Comparison of ENCODE assay signal across 8 cellular contexts in the genomic region with DNA sequence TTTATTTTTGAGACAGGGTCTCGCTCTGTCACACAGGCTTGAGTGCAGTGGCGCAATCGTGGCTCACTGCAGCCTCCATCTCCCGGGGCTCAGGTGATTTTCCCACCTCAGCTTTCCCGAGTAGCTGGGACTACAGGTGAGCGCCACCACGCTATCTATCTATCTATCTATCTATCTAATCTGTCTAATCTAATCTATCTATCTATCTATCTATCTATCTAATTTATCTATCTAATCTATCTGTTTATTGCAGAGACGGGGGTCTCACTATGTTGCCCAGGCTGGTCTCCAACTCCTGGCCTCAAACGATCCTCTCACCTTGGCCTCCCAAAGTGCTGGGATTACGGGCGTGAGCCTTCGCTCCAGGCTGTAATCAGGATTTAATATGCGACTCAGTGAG. TPM values are rescaled to one million over a fixed set of nuclear protein-coding genes. Genes with fewer than 3 reads are reported as not detected.
DNase-seq lines count a peak whose midpoint lies in the region; ATAC-seq and TF ChIP-seq lines count a peak whose summit lies in the region.

No MANE protein-coding gene starts in this region.

- H3K36me3 Mint-ChIP-seq in activated CD8-positive, alpha-beta T cell treated with anti-CD3 and anti-CD28 coated beads, Interleukin-2, amount 10 ng/mL, durations not matched to agents 7 days and 5 days (ENCODE audit: low read depth) = peaks cover 70% of the 10 kb centered on the region
- H3K36me3 Mint-ChIP-seq in stimulated activated effector memory CD8-positive, alpha-beta T cell treated with anti-CD3 and anti-CD28 coated beads, Interleukin-12 subunit alpha, Interleukin-12 subunit beta, amount 100 ng/mL, for 72 hours = peaks cover 39% of the 10 kb centered on the region

- POLR2A ChIA-PET in HEK293 (lab: Yijun Ruan, JAX) = interaction anchor here (1.1 kb wide), 1 partner anchor 62 kb away, joined by 5 read pairs; no protein-coding TSS in a partner anchor
- POLR2A ChIA-PET in activated CD8-positive, alpha-beta T cell treated with anti-CD3 and anti-CD28 coated beads, Interleukin-2, amount 10 ng/mL, durations not matched to agents 7 days and 5 days (lab: Charles Lee) = no interaction called here

- H3K36me3 ChIP-seq in HEK293 (ENCODE audit: control insufficient read depth in 2 of 2, insufficient read depth in 1 of 2, low read length in 2 of 2) (peaks cover 30 to 31% of the 10 kb centered on the region in 2 experiments), iPS-15b (ENCODE audit: control insufficient read depth, insufficient read depth, low read length) (peaks cover 7% of the 10 kb centered on the region)

- peaks cover 17% of the 10 kb centered on the region for H3K4me1 Mint-ChIP-seq in activated CD8-positive, alpha-beta T cell treated with anti-CD3 and anti-CD28 coated beads, Interleukin-2, amount 10 ng/mL, durations not matched to agents 7 days and 5 days (ENCODE audit: low read depth)
- H3K4me1 Mint-ChIP-seq in stimulated activated effector memory CD8-positive, alpha-beta T cell treated with anti-CD3 and anti-CD28 coated beads, Interleukin-12 subunit alpha, Interleukin-12 subunit beta, amount 100 ng/mL, for 72 hours = peaks cover 24% of the 10 kb centered on the region

- no peaks in the 10 kb centered on the region for H3K27me3 ChIP-seq in iPS-15b (ENCODE audit: control insufficient read depth, insufficient read depth, low read length)

- H3K4me1 ChIP-seq in HEK293 (ENCODE audit: control insufficient read depth, insufficient read depth, low read length) (no peaks in the 10 kb centered on the region), iPS-15b (ENCODE audit: control insufficient read depth, insufficient read depth, low read length) (no peaks in the 10 kb centered on the region)

- H3K9me3 ChIP-seq in HEK293 (ENCODE audit: control insufficient read depth, insufficient read depth, low read depth, low read length) (no peaks in the 10 kb centered on the region), iPS-15b (ENCODE audit: control insufficient read depth, insufficient read depth, low read length) (peaks cover 7% of the 10 kb centered on the region)

- DNase-seq in activated CD8-positive, alpha-beta T cell treated with anti-CD3 and anti-CD28 coated beads, Interleukin-2, amount 10 ng/mL, durations not matched to agents 7 days and 5 days = peak; percentile 20
- DNase-seq in stimulated activated effector memory CD8-positive, alpha-beta T cell treated with anti-CD3 and anti-CD28 coated beads, Interleukin-12 subunit alpha, Interleukin-12 subunit beta, amount 100 ng/mL, for 72 hours (ENCODE audit: low spot score in 2 of 2) = no peak
- DNase-seq in NCI-H187 (lab: John Stamatoyannopoulos, UW) (no peak), GOT3 (lab: John Stamatoyannopoulos, UW) (no peak), omental fat pad (ENCODE audit: low spot score) (no peak)

- TF ChIP-seq CTCF in HEK293 (tag by site-specific recombination; IDR thresholded peaks at IDR 0.05) = no peak
- no peak for TF ChIP-seq CTCF in omental fat pad (IDR thresholded peaks at IDR 0.05)

- H3K9ac ChIP-seq in iPS-15b (ENCODE audit: low read depth, low read length) = peak overlapping the region; percentile 97

- peak overlapping the region; percentile 90 for H3K27ac Mint-ChIP-seq in activated CD8-positive, alpha-beta T cell treated with anti-CD3 and anti-CD28 coated beads, Interleukin-2, amount 10 ng/mL, durations not matched to agents 7 days and 5 days
- H3K27ac Mint-ChIP-seq in stimulated activated effector memory CD8-positive, alpha-beta T cell treated with anti-CD3 and anti-CD28 coated beads, Interleukin-12 subunit alpha, Interleukin-12 subunit beta, amount 100 ng/mL, for 72 hours = peak overlapping the region; percentile 96

- ATAC-seq in activated CD8-positive, alpha-beta T cell treated with anti-CD3 and anti-CD28 coated beads, Interleukin-2, amount 10 ng/mL, durations not matched to agents 7 days and 5 days = no peak
- ATAC-seq in stimulated activated effector memory CD8-positive, alpha-beta T cell treated with anti-CD3 and anti-CD28 coated beads, Interleukin-12 subunit alpha, Interleukin-12 subunit beta, amount 100 ng/mL, for 72 hours = no peak
- ATAC-seq in GM18505 (IDR thresholded peaks at IDR 0.05; ENCODE audit: unreplicated experiment) (no peak), omental fat pad (ENCODE audit: low FRiP score) (no peak)

- peaks cover 57% of the 10 kb centered on the region for H3K9me3 Mint-ChIP-seq in activated CD8-positive, alpha-beta T cell treated with anti-CD3 and anti-CD28 coated beads, Interleukin-2, amount 10 ng/mL, durations not matched to agents 7 days and 5 days (ENCODE audit: insufficient read depth)
- peaks cover 28% of the 10 kb centered on the region for H3K9me3 Mint-ChIP-seq in stimulated activated effector memory CD8-positive, alpha-beta T cell treated with anti-CD3 and anti-CD28 coated beads, Interleukin-12 subunit alpha, Interleukin-12 subunit beta, amount 100 ng/mL, for 72 hours

- CTCF ChIA-PET in HEK293 (lab: Yijun Ruan, JAX) = no interaction called here
- CTCF ChIA-PET in activated CD8-positive, alpha-beta T cell treated with anti-CD3 and anti-CD28 coated beads, Interleukin-2, amount 10 ng/mL, durations not matched to agents 7 days and 5 days (lab: Charles Lee) = interaction anchor here (0.6 kb wide), 1 partner anchor 309 kb away, joined by 5 read pairs; no protein-coding TSS in a partner anchor

- peak overlapping the region; percentile 99 for H3K4me3 Mint-ChIP-seq in activated CD8-positive, alpha-beta T cell treated with anti-CD3 and anti-CD28 coated beads, Interleukin-2, amount 10 ng/mL, durations not matched to agents 7 days and 5 days
- H3K4me3 Mint-ChIP-seq in stimulated activated effector memory CD8-positive, alpha-beta T cell treated with anti-CD3 and anti-CD28 coated beads, Interleukin-12 subunit alpha, Interleukin-12 subunit beta, amount 100 ng/mL, for 72 hours = peak overlapping the region; percentile 96

- TF ChIP-seq POLR2A in GM18505 (IDR thresholded peaks at IDR 0.05; ENCODE audit: borderline replicate concordance, extremely low read depth, insufficient read depth, insufficient read length) = no peak

- H3K27ac ChIP-seq in HEK293 (ENCODE audit: extremely low read depth, low read depth, low read length) = no peak overlapping the region

- no peaks in the 10 kb centered on the region for H3K27me3 Mint-ChIP-seq in activated CD8-positive, alpha-beta T cell treated with anti-CD3 and anti-CD28 coated beads, Interleukin-2, amount 10 ng/mL, durations not matched to agents 7 days and 5 days (ENCODE audit: low read depth)

- H3K4me3 ChIP-seq in HEK293 (ENCODE audit: low read depth, low read length) (peak overlapping the region; percentile 81), iPS-15b (ENCODE audit: low read depth, low read length) (peak overlapping the region; percentile 87)

TF ChIP-seq in HEK293, 187 proteins besides CTCF, POLR2A, EP300 and RAD21 (continues in another document):
- TF ChIP-seq, protein P1, sequence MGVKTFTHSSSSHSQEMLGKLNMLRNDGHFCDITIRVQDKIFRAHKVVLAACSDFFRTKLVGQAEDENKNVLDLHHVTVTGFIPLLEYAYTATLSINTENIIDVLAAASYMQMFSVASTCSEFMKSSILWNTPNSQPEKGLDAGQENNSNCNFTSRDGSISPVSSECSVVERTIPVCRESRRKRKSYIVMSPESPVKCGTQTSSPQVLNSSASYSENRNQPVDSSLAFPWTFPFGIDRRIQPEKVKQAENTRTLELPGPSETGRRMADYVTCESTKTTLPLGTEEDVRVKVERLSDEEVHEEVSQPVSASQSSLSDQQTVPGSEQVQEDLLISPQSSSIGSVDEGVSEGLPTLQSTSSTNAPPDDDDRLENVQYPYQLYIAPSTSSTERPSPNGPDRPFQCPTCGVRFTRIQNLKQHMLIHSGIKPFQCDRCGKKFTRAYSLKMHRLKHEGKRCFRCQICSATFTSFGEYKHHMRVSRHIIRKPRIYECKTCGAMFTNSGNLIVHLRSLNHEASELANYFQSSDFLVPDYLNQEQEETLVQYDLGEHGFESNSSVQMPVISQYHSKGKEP (tag by site-specific recombination; IDR thresholded peaks at IDR 0.05) = no peak

RNA-seq across cellular contexts. Expression of gene ZNF613, which starts 0.6 kb away (rescaled TPM):
- 1 to 10 TPM; 6.3 to 8.2 TPM for total RNA-seq in activated CD8-positive, alpha-beta T cell treated with anti-CD3 and anti-CD28 coated beads, Interleukin-2, amount 10 ng/mL, durations not matched to agents 7 days and 5 days
- 1 to 10 TPM; 2.7 to 9.0 (median 6.1) TPM for total RNA-seq in omental fat pad

RNA-seq across cellular contexts. Expression of gene ZNF649, which starts 23.0 kb away (rescaled TPM):
- total RNA-seq in activated CD8-positive, alpha-beta T cell treated with anti-CD3 and anti-CD28 coated beads, Interleukin-2, amount 10 ng/mL, durations not matched to agents 7 days and 5 days = 10 to 100 TPM; 10.9 to 11.2 TPM
- total RNA-seq in omental fat pad = 10 to 100 TPM in 2 of 4 donors, 1 to 10 TPM in 2; 8.2 to 13.3 (median 10.6) TPM

RNA-seq across cellular contexts. Expression of gene ZNF577, which starts 40.1 kb away (rescaled TPM):
- total RNA-seq in activated CD8-positive, alpha-beta T cell treated with anti-CD3 and anti-CD28 coated beads, Interleukin-2, amount 10 ng/mL, durations not matched to agents 7 days and 5 days = 1 to 10 TPM; 6.0 to 7.6 TPM
- 10 to 100 TPM; 10.4 to 26.6 (median 12.5) TPM for total RNA-seq in omental fat pad

RNA-seq across cellular contexts. Expression of gene ZNF350, which starts 58.8 kb away (rescaled TPM):
- total RNA-seq in activated CD8-positive, alpha-beta T cell treated with anti-CD3 and anti-CD28 coated beads, Interleukin-2, amount 10 ng/mL, durations not matched to agents 7 days and 5 days = 10 to 100 TPM; 11.8 to 13.7 TPM
- 10 to 100 TPM in 1 of 4 donors, 1 to 10 TPM in 3; 8.3 to 15.4 (median 8.7) TPM for total RNA-seq in omental fat pad
